ENCODE assay signal across 20 cellular contexts in the genomic region with DNA sequence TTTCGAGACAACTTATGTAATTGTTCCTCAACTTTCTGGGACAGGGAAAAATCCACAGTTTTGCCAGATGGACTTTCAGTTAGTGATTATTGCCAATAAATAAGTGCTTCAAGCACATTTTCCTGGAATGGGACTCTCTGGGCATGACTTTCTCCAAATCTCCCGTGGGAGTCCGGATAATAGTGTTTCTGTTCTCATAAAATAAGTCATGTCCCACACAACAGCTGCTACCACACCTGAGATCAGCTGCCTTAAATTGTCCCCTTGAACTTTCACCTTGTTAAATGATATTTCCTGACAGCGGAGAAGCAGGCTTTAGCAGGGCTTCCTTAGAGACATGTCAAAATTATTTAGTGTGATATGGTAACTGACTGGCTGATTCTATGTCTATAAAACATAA.
DNase-seq lines count a peak whose midpoint lies in the region; ATAC-seq and TF ChIP-seq lines count a peak whose summit lies in the region.
"Had no signal": no experiment of that assay in that cellular context is flagged by ENCODE, and none has a peak within 500 bp of the region (broad histone marks: within the 10 kb centered on the region; RNA-seq: fewer than 3 reads in every experiment).

No MANE protein-coding gene starts in this region.

- peaks cover 3% of the 10 kb centered on the region for H3K4me1 Mint-ChIP-seq in activated CD4-positive, alpha-beta T cell treated with anti-CD3 and anti-CD28 coated beads, Interleukin-2, amount 10 ng/mL, durations not matched to agents 24 days and 14 days
- no peaks in the 10 kb centered on the region for H3K4me1 Mint-ChIP-seq in activated CD4-positive, alpha-beta T cell treated with anti-CD3 and anti-CD28 coated beads for 36 hours
- H3K4me1 Mint-ChIP-seq: B cell had no signal

- no peak for TF ChIP-seq EP300 in SK-N-SH (IDR thresholded peaks at IDR 0.05; ENCODE audit: borderline replicate concordance in 1 of 2, low read depth in 1 of 2, low read length in 1 of 2)

- H3F3A ChIP-seq in SK-N-SH (replicated peaks; ENCODE audit: insufficient read depth): no peaks in the 10 kb centered on the region

- no peak for TF ChIP-seq RAD21 in SK-N-SH (IDR thresholded peaks at IDR 0.05; ENCODE audit: low read length)

- H3K36me3 ChIP-seq in SJCRH30: no peaks in the 10 kb centered on the region
- H3K36me3 ChIP-seq in vagina: no peaks in the 10 kb centered on the region
- no peaks in the 10 kb centered on the region for H3K36me3 ChIP-seq in SK-N-SH (replicated peaks in 1 of 2; ENCODE audit: control insufficient read depth in 1 of 2, insufficient read depth in 2 of 2, low read length in 1 of 2)
- H3K36me3 ChIP-seq: Peyer's patch had no signal

- no peak for ATAC-seq in activated CD4-positive, alpha-beta T cell treated with anti-CD3 and anti-CD28 coated beads for 36 hours
- ATAC-seq in left colon (peak; percentile 81), HG03045 (IDR thresholded peaks at IDR 0.05; ENCODE audit: unreplicated experiment) (no peak)
- ATAC-seq: A549, HCT116 had no signal

- peaks cover 12% of the 10 kb centered on the region for H3K27me3 Mint-ChIP-seq in activated CD4-positive, alpha-beta T cell treated with anti-CD3 and anti-CD28 coated beads, Interleukin-2, amount 10 ng/mL, durations not matched to agents 24 days and 14 days
- peaks cover 2% of the 10 kb centered on the region for H3K27me3 Mint-ChIP-seq in activated CD4-positive, alpha-beta T cell treated with anti-CD3 and anti-CD28 coated beads for 36 hours

- H3K36me3 Mint-ChIP-seq in activated CD4-positive, alpha-beta T cell treated with anti-CD3 and anti-CD28 coated beads, Interleukin-2, amount 10 ng/mL, durations not matched to agents 24 days and 14 days (ENCODE audit: low read depth): no peaks in the 10 kb centered on the region
- no peaks in the 10 kb centered on the region for H3K36me3 Mint-ChIP-seq in activated CD4-positive, alpha-beta T cell treated with anti-CD3 and anti-CD28 coated beads for 36 hours (ENCODE audit: low read depth)
- H3K36me3 Mint-ChIP-seq: CD14-positive monocyte had no signal

- H3K27ac ChIP-seq in SJCRH30 (peak overlapping the region; percentile 3; the same call in 1 of the 2 replicates), vagina (peak overlapping the region; percentile 38), SK-N-SH (ENCODE audit: low read depth in 2 of 2, low read length in 1 of 2) (no peak overlapping the region)
- H3K27ac ChIP-seq: A549, Peyer's patch had no signal

- CTCF ChIA-PET in activated CD4-positive, alpha-beta T cell treated with anti-CD3 and anti-CD28 coated beads for 36 hours (lab: Charles Lee): interaction anchor here (0.7 to 1.1 kb wide), 2 partner anchors 39 to 126 kb away, joined by 3 read pairs; no protein-coding TSS in a partner anchor
- CTCF ChIA-PET in SK-N-SH (lab: Yijun Ruan, JAX): no interaction called here

- intact Hi-C loops in activated CD4-positive, alpha-beta T cell treated with anti-CD3 and anti-CD28 coated beads, Interleukin-2, amount 10 ng/mL, durations not matched to agents 24 days and 14 days (cut with micrococcal nuclease): no loop called here
- intact Hi-C loops in activated CD4-positive, alpha-beta T cell treated with anti-CD3 and anti-CD28 coated beads for 36 hours (cut with DNase I, micrococcal nuclease): no loop called here
- intact Hi-C loops in left colon (cut with DNase I, micrococcal nuclease) (no loop called here), vagina (cut with DNase I) (no loop called here)

- no peaks in the 10 kb centered on the region for H3K79me2 ChIP-seq in SK-N-SH (ENCODE audit: insufficient read depth)

- H2AFZ ChIP-seq in SK-N-SH (ENCODE audit: low read depth): no peak overlapping the region

- H3K9me3 ChIP-seq in SJCRH30 (replicated peaks) (no peaks in the 10 kb centered on the region), vagina (no peaks in the 10 kb centered on the region), SK-N-SH (no peaks in the 10 kb centered on the region)
- H3K9me3 ChIP-seq: A549, Peyer's patch had no signal

- TF ChIP-seq CTCF in vagina (IDR thresholded peaks at IDR 0.05) (no peak), SK-N-SH (IDR thresholded peaks at IDR 0.05) (no peak)

- no peaks in the 10 kb centered on the region for H4K20me1 ChIP-seq in SK-N-SH (ENCODE audit: insufficient read depth)

- no peak for TF ChIP-seq POLR2A in vagina (IDR thresholded peaks at IDR 0.05)

- no peaks in the 10 kb centered on the region for H3K9me3 Mint-ChIP-seq in activated CD4-positive, alpha-beta T cell treated with anti-CD3 and anti-CD28 coated beads, Interleukin-2, amount 10 ng/mL, durations not matched to agents 24 days and 14 days
- no peaks in the 10 kb centered on the region for H3K9me3 Mint-ChIP-seq in activated CD4-positive, alpha-beta T cell treated with anti-CD3 and anti-CD28 coated beads for 36 hours (ENCODE audit: low read depth)
- H3K9me3 Mint-ChIP-seq: CD14-positive monocyte had no signal

- no peaks in the 10 kb centered on the region for H3K27me3 ChIP-seq in SJCRH30
- H3K27me3 ChIP-seq in vagina: no peaks in the 10 kb centered on the region
- H3K27me3 ChIP-seq in SK-N-SH (ENCODE audit: insufficient read depth): no peaks in the 10 kb centered on the region
- H3K27me3 ChIP-seq: Peyer's patch had no signal

- no peak overlapping the region for H3K4me3 Mint-ChIP-seq in activated CD4-positive, alpha-beta T cell treated with anti-CD3 and anti-CD28 coated beads, Interleukin-2, amount 10 ng/mL, durations not matched to agents 24 days and 14 days
- no peak overlapping the region for H3K4me3 Mint-ChIP-seq in activated CD4-positive, alpha-beta T cell treated with anti-CD3 and anti-CD28 coated beads for 36 hours
- H3K4me3 Mint-ChIP-seq: B cell, CD14-positive monocyte had no signal

- no peak overlapping the region for H3K9ac ChIP-seq in SK-N-SH

- POLR2A ChIA-PET in activated CD4-positive, alpha-beta T cell treated with anti-CD3 and anti-CD28 coated beads for 36 hours (lab: Charles Lee): no interaction called here
- POLR2A ChIA-PET in SK-N-SH (lab: Yijun Ruan, JAX): no interaction called here

- H3K9me2 ChIP-seq in SK-N-SH: no peaks in the 10 kb centered on the region

- H3K4me1 ChIP-seq in SJCRH30 (peaks cover 14% of the 10 kb centered on the region), vagina (no peaks in the 10 kb centered on the region), SK-N-SH (ENCODE audit: control insufficient read depth in 1 of 2, insufficient read depth in 2 of 2, low read depth in 1 of 2, low read length in 1 of 2) (no peaks in the 10 kb centered on the region)
- H3K4me1 ChIP-seq: A549, Peyer's patch had no signal

- no peak overlapping the region for H3K4me2 ChIP-seq in SK-N-SH
- H3K4me2 ChIP-seq: A549 had no signal

- DNase-seq in activated CD4-positive, alpha-beta T cell treated with anti-CD3 and anti-CD28 coated beads, Interleukin-2, amount 10 ng/mL, durations not matched to agents 24 days and 14 days: peak; percentile 40
- DNase-seq in activated CD4-positive, alpha-beta T cell treated with anti-CD3 and anti-CD28 coated beads for 36 hours: no peak
- DNase-seq in SJCRH30: peak; percentile 8 to 55
- DNase-seq in left colon: no peak
- DNase-seq in vagina (ENCODE audit: extremely low spot score in 2 of 2): no peak
- no peak for DNase-seq in SK-N-SH
- DNase-seq: EL, GF-D8, KBM-7, NCI-H1092, NCI-H1436, NCI-H2029, NCI-H446 treated with DMSO at 0.1 percent for 48 hours, NCI-H526 treated with DMSO at 0.1 percent for 48 hours, Peyer's patch had no signal

- 78% methylated on average over 4 of the region's 4 CpGs for WGBS in SK-N-SH (ENCODE audit: low lambda C conversion rate)

- H3K4me3 ChIP-seq in SJCRH30 (no peak overlapping the region), vagina (no peak overlapping the region), SK-N-SH (ENCODE audit: low read depth in 2 of 2, low read length in 1 of 2) (no peak overlapping the region)
- H3K4me3 ChIP-seq: A549, Peyer's patch had no signal

- H3K27ac Mint-ChIP-seq in activated CD4-positive, alpha-beta T cell treated with anti-CD3 and anti-CD28 coated beads, Interleukin-2, amount 10 ng/mL, durations not matched to agents 24 days and 14 days: no peak overlapping the region
- H3K27ac Mint-ChIP-seq in activated CD4-positive, alpha-beta T cell treated with anti-CD3 and anti-CD28 coated beads for 36 hours: no peak overlapping the region
- H3K27ac Mint-ChIP-seq: B cell had no signal

TF ChIP-seq in SK-N-SH, 30 proteins besides CTCF, POLR2A, EP300 and RAD21 (continues in another document):
- no peak for TF ChIP-seq EZH2phosphoT487 (IDR thresholded peaks at IDR 0.05; ENCODE audit: borderline replicate concordance, low read depth)
- no peak for TF ChIP-seq FOSL2 (IDR thresholded peaks at IDR 0.05; ENCODE audit: borderline replicate concordance, low read depth)
- TF ChIP-seq MXI1 (IDR thresholded peaks at IDR 0.05; ENCODE audit: low read depth, low read length): no peak
- no peak for TF ChIP-seq SIN3A (IDR thresholded peaks at IDR 0.05; ENCODE audit: borderline replicate concordance, low read depth, low read length)
- TF ChIP-seq USF2 (IDR thresholded peaks at IDR 0.05; ENCODE audit: borderline replicate concordance, low read depth, low read length): no peak
- TF ChIP-seq TCF12 (IDR thresholded peaks at IDR 0.05): no peak
- no peak for TF ChIP-seq ELF1 (IDR thresholded peaks at IDR 0.05)

Comparison
In these comparisons a context has a peak if more than half of its experiments do, and no peak if none do; other contexts are left out.
1. DNase-seq: peak in activated CD4-positive, alpha-beta T cell treated with anti-CD3 and anti-CD28 coated beads, Interleukin-2, amount 10 ng/mL, durations not matched to agents 24 days and 14 days (single experiment) and SJCRH30 (2 of 2); none in activated CD4-positive, alpha-beta T cell treated with anti-CD3 and anti-CD28 coated beads for 36 hours (single experiment), left colon (0 of 2), vagina (0 of 2) and SK-N-SH (single experiment).
2. H3K27ac ChIP-seq: peak in SJCRH30 (single experiment) and vagina (single experiment); none in SK-N-SH (0 of 2).